8 cellular contexts compared by ENCODE assay signal in genomic region chr14:23182372-23183014, GRCh38. TPM values are rescaled to one million over a fixed set of nuclear protein-coding genes. Genes with fewer than 3 reads are reported as not detected.
DNase-seq lines count a peak whose midpoint lies in the region; ATAC-seq and TF ChIP-seq lines count a peak whose summit lies in the region.

No MANE protein-coding gene starts in this region.

- H3K4me1 ChIP-seq in left ventricle myocardium inferior = peaks cover 32% of the 10 kb centered on the region

- intact Hi-C loops in left ventricle myocardium inferior (cut with micrococcal nuclease) (no loop called here), posterior cingulate gyrus (cut with DNase I) (no loop called here)

- ATAC-seq in GM19452 (IDR thresholded peaks at IDR 0.05; ENCODE audit: unreplicated experiment) = no peak
- ATAC-seq in GM18511 (IDR thresholded peaks at IDR 0.05; ENCODE audit: unreplicated experiment) = no peak
- ATAC-seq in GM19351 (IDR thresholded peaks at IDR 0.05; ENCODE audit: unreplicated experiment) = no peak

- H3K27me3 ChIP-seq in left ventricle myocardium inferior (ENCODE audit: low read depth) = peaks cover 31% of the 10 kb centered on the region

- no peak for DNase-seq in AG09309 (ENCODE audit: low read depth)
- peak; percentile 94 for DNase-seq in NCI-H2029 treated with DMSO at 0.1 percent for 48 hours (lab: John Stamatoyannopoulos, UW)
- peak; percentile 39 for DNase-seq in activated naive CD4-positive, alpha-beta T cell treated with Interleukin-2 at 50 U/mL for 16 hours
- DNase-seq in left ventricle myocardium inferior = no peak
- peak; percentile 38 to 95 (median 72) for DNase-seq in posterior cingulate gyrus

- no peaks in the 10 kb centered on the region for H3K36me3 ChIP-seq in left ventricle myocardium inferior

- H3K27ac ChIP-seq in left ventricle myocardium inferior (replicated peaks) = peak overlapping the region; percentile 42

- no peak for TF ChIP-seq CTCF in AG09309 (IDR thresholded peaks at IDR 0.05; ENCODE audit: control insufficient read depth, insufficient read depth, low read depth, low read length, missing control alignments)
- no peak for TF ChIP-seq CTCF in left ventricle myocardium inferior (IDR thresholded peaks at IDR 0.05; ENCODE audit: borderline replicate concordance)

- no peaks in the 10 kb centered on the region for H3K9me3 ChIP-seq in left ventricle myocardium inferior (replicated peaks)

- peak overlapping the region; percentile 61 for H3K4me3 ChIP-seq in AG09309 (ENCODE audit: control insufficient read depth, low read depth, low read length)
- H3K4me3 ChIP-seq in left ventricle myocardium inferior = peak overlapping the region; percentile 69

RNA-seq across cellular contexts. Expression of gene SLC7A8, which starts 1.0 kb away (rescaled TPM):
- 10.6 TPM for total RNA-seq in left ventricle myocardium inferior

RNA-seq across cellular contexts. Expression of gene RNF212B, which starts 55.2 kb away (rescaled TPM):
- not detected for total RNA-seq in left ventricle myocardium inferior

Comparison
In these comparisons a context has a peak if more than half of its experiments do, and no peak if none do; other contexts are left out.
1. DNase-seq: peak in NCI-H2029 treated with DMSO at 0.1 percent for 48 hours (single experiment), activated naive CD4-positive, alpha-beta T cell treated with Interleukin-2 at 50 U/mL for 16 hours (single experiment) and posterior cingulate gyrus (10 of 10); none in AG09309 (single experiment) and left ventricle myocardium inferior (single experiment).